Comparison of ENCODE assay signal across 23 cellular contexts in the genomic region with DNA sequence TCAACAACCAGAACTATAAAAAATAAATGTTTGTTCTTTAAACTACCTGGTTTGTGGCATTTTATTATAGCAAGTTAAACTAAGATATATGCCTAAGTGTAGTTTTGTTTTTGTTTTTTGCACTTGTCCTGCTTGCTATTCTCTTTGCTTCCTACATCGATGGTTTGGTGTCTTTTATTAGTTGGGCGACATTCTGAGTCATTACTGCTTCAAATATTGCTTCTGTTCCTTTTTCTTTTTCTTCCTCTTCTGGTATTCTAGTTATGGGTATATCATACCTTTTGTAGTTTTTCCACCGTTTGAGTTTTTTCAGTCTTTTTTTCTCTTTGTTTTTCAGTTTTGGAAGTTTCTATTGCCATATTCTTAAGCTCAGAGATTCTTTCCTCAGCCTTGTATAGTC.
"Had no signal": no experiment of that assay in that cellular context is flagged by ENCODE, and none has a peak within 500 bp of the region (broad histone marks: within the 10 kb centered on the region; RNA-seq: fewer than 3 reads in every experiment).

No MANE protein-coding gene starts in this region.

- H3K27me3 ChIP-seq: brain microvascular endothelial cell, colonic mucosa, stomach, vagina had no signal

- ATAC-seq: activated CD4-positive, CD25-positive, alpha-beta regulatory T cell treated with anti-CD3 and anti-CD28 coated beads, Interleukin-2, amount 50 U/mL, for 24 hours; foreskin keratinocyte; lower lobe of right lung; naive thymus-derived CD8-positive, alpha-beta T cell; sciatic nerve had no signal

- H3K4me1 ChIP-seq: colonic mucosa, foreskin keratinocyte, lower lobe of right lung, vagina had no signal

- DNase-seq: activated CD4-positive, alpha-beta T cell treated with anti-CD3 and anti-CD28 coated beads, Interleukin-2, amount 50 U/mL, for 1 hour; activated CD8-positive, alpha-beta memory T cell treated with anti-CD3 and anti-CD28 coated beads, Interleukin-2, amount 50 U/mL, for 4 hours; activated effector memory CD4-positive, alpha-beta T cell treated with Interleukin-2 at 50 U/mL for 16 hours; activated naive CD4-positive, alpha-beta T cell treated with anti-CD3 and anti-CD28 coated beads, Interleukin-2, amount 50 U/mL, for 16 hours; activated T-cell treated with anti-CD3 and anti-CD28 coated beads, Interleukin-2, amount 50 U/mL, for 48 hours; aorta; brain microvascular endothelial cell; colonic mucosa; endodermal cell; foreskin keratinocyte; glutamatergic neuron; hypothalamus; islet precursor cell; left colon; lower lobe of right lung; naive thymus-derived CD8-positive, alpha-beta T cell; stimulated activated CD4-positive, alpha-beta T cell treated with anti-CD3 and anti-CD28 coated beads, Interleukin-4, amount 100 ng/mL, for 1 hour; stomach had no signal

- H3K9me3 ChIP-seq: colonic mucosa, lower lobe of right lung, vagina had no signal

- H3K4me3 ChIP-seq: colonic mucosa, lower lobe of right lung, smooth muscle cell, stomach, vagina had no signal

- H3K27ac ChIP-seq: brain microvascular endothelial cell, colonic mucosa, epithelial cell of prostate, foreskin keratinocyte, lower lobe of right lung, stomach, vagina had no signal

- H3K36me3 ChIP-seq: brain microvascular endothelial cell, colonic mucosa, lower lobe of right lung, stomach, vagina had no signal
